ENCODE assay signal across 11 cellular contexts in the genomic region with DNA sequence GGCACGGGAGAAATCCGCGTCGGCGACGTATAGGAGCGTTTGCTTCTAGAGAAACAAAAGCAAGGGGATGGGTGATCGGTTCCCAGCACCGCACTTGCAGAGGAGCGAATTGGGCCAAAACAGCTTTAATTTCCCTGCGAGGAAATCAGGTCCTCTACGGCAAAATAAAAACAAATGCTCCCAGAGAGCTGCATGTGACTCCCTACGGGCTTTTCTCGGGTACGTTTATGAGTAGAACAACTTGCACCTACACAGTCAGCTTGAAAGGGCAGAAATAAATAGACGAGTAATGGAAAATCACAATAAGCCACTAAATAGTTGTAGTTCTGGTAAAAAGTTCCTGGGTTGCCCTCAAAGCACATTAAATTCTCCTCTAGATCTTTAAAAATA. TPM values are rescaled to one million over a fixed set of nuclear protein-coding genes. Genes with fewer than 3 reads are reported as not detected.
DNase-seq lines count a peak whose midpoint lies in the region; ATAC-seq and TF ChIP-seq lines count a peak whose summit lies in the region.
"Had no signal": no experiment of that assay in that cellular context is flagged by ENCODE, and none has a peak within 500 bp of the region (broad histone marks: within the 10 kb centered on the region; RNA-seq: fewer than 3 reads in every experiment).

No MANE protein-coding gene starts in this region.

- peak overlapping the region; percentile 83 to 96 for H3K4me3 Mint-ChIP-seq in CD14-positive monocyte
- peak overlapping the region; percentile 86 for H3K4me3 Mint-ChIP-seq in neural crest cell

- intact Hi-C loops in CD14-positive monocyte (cut with micrococcal nuclease) (no loop called here), dorsolateral prefrontal cortex (cut with DNase I) (loop anchor here (2.0 to 5.0 kb wide), 3 partner anchors 137 to 193 kb away; partner anchors contain the start of gene SLC22A15 (in 1 of the 2))

- TF ChIP-seq CTCF in CD14-positive monocyte (IDR thresholded peaks at IDR 0.05), result no peak
- no peak for TF ChIP-seq CTCF in dorsolateral prefrontal cortex (IDR thresholded peaks at IDR 0.05 in 54 of 56, conservative IDR thresholded peaks at IDR 0.05 in 2 of 56; ENCODE audit: low read depth in 1 of 56, partially characterized antibody in 56 of 56)
- no peak for TF ChIP-seq CTCF in neural crest cell (conservative IDR thresholded peaks at IDR 0.05)

- peaks cover 0 to 20% (median 10%) of the 10 kb centered on the region in 7 donors for H3K9me3 Mint-ChIP-seq in CD14-positive monocyte
- H3K9me3 Mint-ChIP-seq in neural crest cell, result no peaks in the 10 kb centered on the region

- peaks cover 31% of the 10 kb centered on the region for H3K4me1 Mint-ChIP-seq in CD14-positive monocyte
- peaks cover 8% of the 10 kb centered on the region for H3K4me1 Mint-ChIP-seq in neural crest cell

- H3K27me3 Mint-ChIP-seq in CD14-positive monocyte (ENCODE audit: low read depth in 3 of 3) (peaks cover 77 to 86% (median 85%) of the 10 kb centered on the region in 3 donors), neural crest cell (ENCODE audit: low read depth) (peaks cover 95% of the 10 kb centered on the region)

- H3K27ac ChIP-seq in dorsolateral prefrontal cortex, result peak overlapping the region in 57 of 59 donors; percentile 34 to 94 (median 86)

- H3K36me3 Mint-ChIP-seq in CD14-positive monocyte, result peaks cover 3 to 5% of the 10 kb centered on the region in 2 donors
- H3K36me3 Mint-ChIP-seq in neural crest cell (ENCODE audit: low read depth), result no peaks in the 10 kb centered on the region

- no peak overlapping the region for H3K27ac Mint-ChIP-seq in CD14-positive monocyte
- H3K27ac Mint-ChIP-seq in neural crest cell (ENCODE audit: unreplicated experiment), result no peak overlapping the region

- in situ Hi-C loops in KBM-7 (cut with MboI; ENCODE audit: low pct_unique_long_range_greater_than_20kb, low sequenced_read_pairs), result no loop called here

- ATAC-seq in GM21786 (IDR thresholded peaks at IDR 0.05; ENCODE audit: unreplicated experiment) (no peak), GM21447 (IDR thresholded peaks at IDR 0.05; ENCODE audit: unreplicated experiment) (no peak)

- peaks cover 0 to 83% (median 54%) of the 10 kb centered on the region in 45 donors for H3K27me3 ChIP-seq in dorsolateral prefrontal cortex

- no peak for DNase-seq in CD14-positive monocyte (ENCODE audit: low spot score)
- DNase-seq in KG1 (lab: John Stamatoyannopoulos, UW), result peak; percentile 14
- DNase-seq in dorsolateral prefrontal cortex, result no peak
- no peak for DNase-seq in neural crest cell (ENCODE audit: low read depth, low spot score)
- no peak for DNase-seq in KBM-7
- no peak for DNase-seq in SW 1271 (lab: John Stamatoyannopoulos, UW)
- DNase-seq: activated CD4-positive, alpha-beta T cell treated with anti-CD3 and anti-CD28 coated beads, Interleukin-2, amount 50 U/mL, for 1 hour; DND-41; NCI-H524 treated with DMSO at 0.1 percent for 48 hours had no signal

- H3K4me3 ChIP-seq in dorsolateral prefrontal cortex, result peak overlapping the region; percentile 14 to 81 (median 60)

RNA-seq across cellular contexts. Expression of gene NHLH2, which starts 1.2 kb away (rescaled TPM):
- polyA plus RNA-seq in CD14-positive monocyte, result not detected
- total RNA-seq in dorsolateral prefrontal cortex (1 to 10 TPM in 97 of 120 experiments, under 1 TPM in 23; 0.25 to 5.9 (median 1.7) TPM), neural crest cell (8.4 and 8.7 TPM in 2 replicates)

Comparison
In these comparisons a context has a peak if more than half of its experiments do, and no peak if none do; other contexts are left out.
1. intact Hi-C loops: an anchor here in dorsolateral prefrontal cortex (2.0 to 5.0 kb wide); none called in CD14-positive monocyte.